Comparison of ENCODE assay signal across 15 cellular contexts in the genomic region with DNA sequence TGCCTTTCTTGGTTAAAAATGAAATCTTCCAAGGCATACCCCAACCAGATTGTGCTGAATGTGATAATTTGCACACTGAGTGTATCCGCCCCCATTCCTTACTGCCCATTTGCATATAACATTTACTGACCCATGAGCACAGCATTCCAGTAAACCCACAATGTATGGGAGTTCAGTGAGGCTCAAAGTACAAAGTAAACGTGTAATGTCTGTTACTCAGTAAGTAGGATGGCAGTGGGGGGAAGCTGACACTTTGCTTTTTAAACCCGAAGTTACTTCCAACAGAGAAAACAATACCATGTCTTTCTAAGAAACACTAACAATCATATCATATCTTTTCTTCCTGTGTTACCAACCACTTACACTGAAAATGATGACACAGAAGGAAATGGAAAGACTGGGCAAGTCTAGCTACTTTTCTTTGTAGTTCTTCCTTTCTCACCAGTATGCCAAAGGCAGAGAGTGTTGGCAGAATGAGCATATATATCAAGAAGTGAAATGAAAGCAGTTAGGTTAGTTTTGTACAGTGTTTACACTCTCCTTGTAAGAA. TPM values are rescaled to one million over a fixed set of nuclear protein-coding genes. Genes with fewer than 3 reads are reported as not detected.
DNase-seq lines count a peak whose midpoint lies in the region; ATAC-seq, FAIRE-seq and TF ChIP-seq lines count a peak whose summit lies in the region.
"Had no signal": no experiment of that assay in that cellular context is flagged by ENCODE, and none has a peak within 500 bp of the region (broad histone marks: within the 10 kb centered on the region; RNA-seq: fewer than 3 reads in every experiment).

No MANE protein-coding gene starts in this region.

- BruUV-seq in mammary epithelial cell (replicated peaks; lab: Mats Ljungman, UMichigan): no TSS peak

- H3K27ac Mint-ChIP-seq in activated CD8-positive, alpha-beta T cell treated with anti-CD3 and anti-CD28 coated beads, Interleukin-2, amount 10 ng/mL, durations not matched to agents 7 days and 5 days: no peak overlapping the region
- no peak overlapping the region for H3K27ac Mint-ChIP-seq in CD14-positive monocyte

- peak; percentile 42 for DNase-seq in mammary epithelial cell
- DNase-seq in breast epithelium (ENCODE audit: low spot score in 2 of 2): no peak
- no peak for DNase-seq in activated CD8-positive, alpha-beta T cell treated with anti-CD3 and anti-CD28 coated beads, Interleukin-2, amount 10 ng/mL, durations not matched to agents 7 days and 5 days
- DNase-seq in keratinocyte (ENCODE audit: low read depth, low spot score): no peak
- no peak for DNase-seq in CD14-positive monocyte (ENCODE audit: low spot score)
- no peak for DNase-seq in cerebellum (ENCODE audit: low spot score)
- DNase-seq in 8988T: no peak
- DNase-seq: activated T-cell treated with anti-CD3 and anti-CD28 coated beads, Interleukin-2, amount 50 U/mL, for 4 hours; AML-193; glutamatergic neuron; NCI-H1417; sigmoid colon; T-helper 9 cell had no signal

- H3K4me1 Mint-ChIP-seq in activated CD8-positive, alpha-beta T cell treated with anti-CD3 and anti-CD28 coated beads, Interleukin-2, amount 10 ng/mL, durations not matched to agents 7 days and 5 days (ENCODE audit: low read depth): peaks cover 7% of the 10 kb centered on the region
- no peaks in the 10 kb centered on the region for H3K4me1 Mint-ChIP-seq in CD14-positive monocyte

- H3K4me3 ChIP-seq in mammary epithelial cell (replicated peaks in 1 of 3; ENCODE audit: insufficient read depth in 1 of 3, low read depth in 2 of 3, low read length in 3 of 3): no peak overlapping the region
- no peak overlapping the region for H3K4me3 ChIP-seq in breast epithelium
- H3K4me3 ChIP-seq in keratinocyte (ENCODE audit: control insufficient read depth in 2 of 3, extremely low read depth in 1 of 3, insufficient read depth in 2 of 3, low read depth in 1 of 3, low read length in 3 of 3): no peak overlapping the region
- H3K4me3 ChIP-seq: sigmoid colon had no signal

- H3K4me1 ChIP-seq in mammary epithelial cell (ENCODE audit: insufficient read depth, low read length) (peaks cover 26% of the 10 kb centered on the region), breast epithelium (no peaks in the 10 kb centered on the region), keratinocyte (ENCODE audit: control insufficient read depth, extremely low read depth, insufficient read depth, low read length) (no peaks in the 10 kb centered on the region)
- H3K4me1 ChIP-seq: sigmoid colon had no signal

- no peak overlapping the region for H3K27ac ChIP-seq in mammary epithelial cell (ENCODE audit: insufficient read depth, low read depth, low read length)
- no peak overlapping the region for H3K27ac ChIP-seq in breast epithelium
- no peak overlapping the region for H3K27ac ChIP-seq in keratinocyte (ENCODE audit: control insufficient read depth, insufficient read depth, low read length)
- H3K27ac ChIP-seq: sigmoid colon had no signal

- dilution Hi-C loops in mammary epithelial cell (cut with HindIII; ENCODE audit: low sequenced_read_pairs) (no loop called here), keratinocyte (cut with MboI; ENCODE audit: extremely low pct_ligation_motif_present, low sequenced_read_pairs) (no loop called here)

- H3K9me3 Mint-ChIP-seq in activated CD8-positive, alpha-beta T cell treated with anti-CD3 and anti-CD28 coated beads, Interleukin-2, amount 10 ng/mL, durations not matched to agents 7 days and 5 days (ENCODE audit: insufficient read depth): no peaks in the 10 kb centered on the region
- no peaks in the 10 kb centered on the region for H3K9me3 Mint-ChIP-seq in CD14-positive monocyte
- H3K9me3 Mint-ChIP-seq: activated T-cell treated with anti-CD3 and anti-CD28 coated beads, Interleukin-2, amount 50 U/mL, for 4 hours had no signal

- in situ Hi-C loops in mammary epithelial cell (cut with MboI; ENCODE audit: low sequenced_read_pairs in 2 of 2): no loop called here

- peak; percentile 53 for ATAC-seq in activated CD8-positive, alpha-beta T cell treated with anti-CD3 and anti-CD28 coated beads, Interleukin-2, amount 10 ng/mL, durations not matched to agents 7 days and 5 days
- ATAC-seq in HG02798 (IDR thresholded peaks at IDR 0.05; ENCODE audit: poor library complexity, unreplicated experiment): no peak

- POLR2A ChIA-PET in activated CD8-positive, alpha-beta T cell treated with anti-CD3 and anti-CD28 coated beads, Interleukin-2, amount 10 ng/mL, durations not matched to agents 7 days and 5 days (lab: Charles Lee): no interaction called here

- H3K4me3 Mint-ChIP-seq in activated CD8-positive, alpha-beta T cell treated with anti-CD3 and anti-CD28 coated beads, Interleukin-2, amount 10 ng/mL, durations not matched to agents 7 days and 5 days: no peak overlapping the region
- no peak overlapping the region for H3K4me3 Mint-ChIP-seq in CD14-positive monocyte
- H3K4me3 Mint-ChIP-seq: activated T-cell treated with anti-CD3 and anti-CD28 coated beads, Interleukin-2, amount 50 U/mL, for 4 hours had no signal

- CTCF ChIA-PET in mammary epithelial cell (lab: Charles Lee; ENCODE audit: low non-redundant PET): no interaction called here
- CTCF ChIA-PET in activated CD8-positive, alpha-beta T cell treated with anti-CD3 and anti-CD28 coated beads, Interleukin-2, amount 10 ng/mL, durations not matched to agents 7 days and 5 days (lab: Charles Lee): no interaction called here

- H3K4me2 ChIP-seq in mammary epithelial cell (ENCODE audit: insufficient read depth, low read depth, low read length) (peak overlapping the region; percentile 26), keratinocyte (ENCODE audit: control insufficient read depth, extremely low read depth, insufficient read depth, low read depth, low read length) (no peak overlapping the region)

- intact Hi-C loops in mammary epithelial cell (cut with micrococcal nuclease) (no loop called here), breast epithelium (cut with DNase I; ENCODE audit: low total_unique reads) (loop anchor here (10.0 kb wide), 1 partner anchor 62 kb away; no protein-coding TSS in a partner anchor), CD14-positive monocyte (cut with micrococcal nuclease) (no loop called here)

- no peaks in the 10 kb centered on the region for H3K36me3 ChIP-seq in mammary epithelial cell (ENCODE audit: insufficient read depth, low read length)
- H3K36me3 ChIP-seq in breast epithelium: no peaks in the 10 kb centered on the region
- no peaks in the 10 kb centered on the region for H3K36me3 ChIP-seq in keratinocyte (ENCODE audit: control insufficient read depth in 2 of 2, extremely low read depth in 1 of 2, insufficient read depth in 2 of 2, low read length in 2 of 2)
- H3K36me3 ChIP-seq: sigmoid colon had no signal

- no peaks in the 10 kb centered on the region for H3K9me1 ChIP-seq in keratinocyte (ENCODE audit: control insufficient read depth, extremely low read depth, insufficient read depth, low read length)

- no peaks in the 10 kb centered on the region for H3K79me2 ChIP-seq in mammary epithelial cell (ENCODE audit: insufficient read depth, low read length)
- H3K79me2 ChIP-seq in keratinocyte (ENCODE audit: control insufficient read depth, insufficient read depth, low read length): no peaks in the 10 kb centered on the region

- H3K27me3 ChIP-seq in mammary epithelial cell (ENCODE audit: insufficient read depth, low read length): no peaks in the 10 kb centered on the region
- H3K27me3 ChIP-seq in breast epithelium: no peaks in the 10 kb centered on the region
- H3K27me3 ChIP-seq in keratinocyte (ENCODE audit: control insufficient read depth, extremely low read depth, insufficient read depth, low read length): no peaks in the 10 kb centered on the region
- H3K27me3 ChIP-seq: sigmoid colon had no signal

- FAIRE-seq in keratinocyte (lab: Jason Lieb, UNC): no peak
- FAIRE-seq: colon had no signal

- H2AFZ ChIP-seq in mammary epithelial cell (ENCODE audit: low read depth, low read length) (peak overlapping the region; percentile 70), keratinocyte (ENCODE audit: control insufficient read depth, low read length) (peak overlapping the region; percentile 45)

- H3K9me3 ChIP-seq in mammary epithelial cell (replicated peaks; ENCODE audit: insufficient read depth, low read length): no peaks in the 10 kb centered on the region
- H3K9me3 ChIP-seq in breast epithelium: no peaks in the 10 kb centered on the region
- H3K9me3 ChIP-seq in keratinocyte (ENCODE audit: control insufficient read depth, low read depth, low read length): no peaks in the 10 kb centered on the region
- H3K9me3 ChIP-seq: sigmoid colon had no signal

- H3K9ac ChIP-seq in mammary epithelial cell (ENCODE audit: insufficient read depth, low read length) (no peak overlapping the region), keratinocyte (ENCODE audit: control insufficient read depth, extremely low read depth, insufficient read depth, low read length) (no peak overlapping the region)

- H4K20me1 ChIP-seq in mammary epithelial cell (ENCODE audit: insufficient read depth, low read length) (no peaks in the 10 kb centered on the region), keratinocyte (ENCODE audit: control insufficient read depth, extremely low read depth, insufficient read depth, low read length) (no peaks in the 10 kb centered on the region)

- whole genome bisulfite sequencing in mammary epithelial cell (ENCODE audit: low coverage, missing lambda C conversion rate): 35% methylated on average over 3 of the region's 3 CpGs

- TF ChIP-seq POLR2A in breast epithelium (IDR thresholded peaks at IDR 0.05): no peak

- peaks cover 2% of the 10 kb centered on the region for H3K27me3 Mint-ChIP-seq in activated CD8-positive, alpha-beta T cell treated with anti-CD3 and anti-CD28 coated beads, Interleukin-2, amount 10 ng/mL, durations not matched to agents 7 days and 5 days (ENCODE audit: low read depth)
- H3K27me3 Mint-ChIP-seq in CD14-positive monocyte (ENCODE audit: low read depth in 3 of 3): peaks cover 0 to 1% (median 0%) of the 10 kb centered on the region in 3 donors

- H3K36me3 Mint-ChIP-seq in activated CD8-positive, alpha-beta T cell treated with anti-CD3 and anti-CD28 coated beads, Interleukin-2, amount 10 ng/mL, durations not matched to agents 7 days and 5 days (ENCODE audit: low read depth): no peaks in the 10 kb centered on the region
- H3K36me3 Mint-ChIP-seq in CD14-positive monocyte: no peaks in the 10 kb centered on the region

- no peak for TF ChIP-seq CTCF in mammary epithelial cell (conservative IDR thresholded peaks at IDR 0.05 in 1 of 2, IDR thresholded peaks at IDR 0.05 in 1 of 2; ENCODE audit: extremely low read depth in 1 of 2, insufficient read depth in 1 of 2, low read depth in 1 of 2, low read length in 2 of 2)
- TF ChIP-seq CTCF in breast epithelium (IDR thresholded peaks at IDR 0.05): no peak
- TF ChIP-seq CTCF in keratinocyte (optimal IDR thresholded peaks at IDR 0.05 in 1 of 3, IDR thresholded peaks at IDR 0.05 in 1 of 3, conservative IDR thresholded peaks at IDR 0.05 in 1 of 3; ENCODE audit: extremely low read depth in 1 of 3, insufficient read depth in 2 of 3, low read length in 3 of 3): no peak
- no peak for TF ChIP-seq CTCF in CD14-positive monocyte (IDR thresholded peaks at IDR 0.05)

RNA-seq across cellular contexts. Expression of a gene that starts 27.1 kb away (rescaled TPM):
- total RNA-seq in mammary epithelial cell (10 to 100 TPM in 1 of 2 donors, under 1 TPM in 1; 0.73 to 40.0 TPM), breast epithelium (10 to 100 TPM in 1 of 3 donors, 1 to 10 TPM in 1, not detected in 1; 2.6 to 11.6 TPM), cerebellum (2.4 TPM)
- polyA plus RNA-seq in mammary epithelial cell (1.5 TPM), keratinocyte (0.31 to 0.63 TPM (median 0.32 TPM) in 3 replicates), CD14-positive monocyte (not detected)
- polyA minus RNA-seq in mammary epithelial cell (not detected), keratinocyte (not detected in 3 replicates)
- not detected for total RNA-seq in activated CD8-positive, alpha-beta T cell treated with anti-CD3 and anti-CD28 coated beads, Interleukin-2, amount 10 ng/mL, durations not matched to agents 7 days and 5 days
- not detected for polyA plus RNA-seq in keratinocyte (2011; ENCODE audit: low read depth)
- 0.22 and 0.23 TPM in 2 replicates for polyA plus RNA-seq in keratinocyte (2011; cell fraction: cytosol; rRNA removed)
- 0.16 and 0.22 TPM in 2 replicates for polyA plus RNA-seq in keratinocyte (2011; cell fraction: nucleus; rRNA removed)
- polyA plus RNA-seq in keratinocyte (2012; ENCODE audit: low replicate concordance): 0.15 TPM in 1 of 2 replicates, not detected in the other
- polyA minus RNA-seq in keratinocyte (2011; cell fraction: cytosol; rRNA and poly(A)+ RNA removed): not detected
- not detected in 2 replicates for polyA minus RNA-seq in keratinocyte (2011; cell fraction: nucleus; rRNA and poly(A)+ RNA removed)
- total RNA-seq: activated T-cell treated with anti-CD3 and anti-CD28 coated beads, Interleukin-2, amount 50 U/mL, for 4 hours had no signal

RNA-seq across cellular contexts. Expression of a gene that starts 34.0 kb away (rescaled TPM):
- total RNA-seq in mammary epithelial cell (not detected), breast epithelium (not detected), cerebellum (not detected)
- polyA plus RNA-seq in mammary epithelial cell (not detected), keratinocyte (not detected in 3 replicates), CD14-positive monocyte (not detected)
- polyA minus RNA-seq in mammary epithelial cell (not detected), keratinocyte (not detected in 3 replicates)
- total RNA-seq in activated CD8-positive, alpha-beta T cell treated with anti-CD3 and anti-CD28 coated beads, Interleukin-2, amount 10 ng/mL, durations not matched to agents 7 days and 5 days: not detected
- polyA plus RNA-seq in keratinocyte (2011; ENCODE audit: low read depth): not detected
- not detected in 2 replicates for polyA plus RNA-seq in keratinocyte (2011; cell fraction: cytosol; rRNA removed)
- not detected in 2 replicates for polyA plus RNA-seq in keratinocyte (2011; cell fraction: nucleus; rRNA removed)
- polyA plus RNA-seq in keratinocyte (2012; ENCODE audit: low replicate concordance): not detected in 2 replicates
- polyA minus RNA-seq in keratinocyte (2011; cell fraction: cytosol; rRNA and poly(A)+ RNA removed): not detected
- polyA minus RNA-seq in keratinocyte (2011; cell fraction: nucleus; rRNA and poly(A)+ RNA removed): not detected in 2 replicates
- total RNA-seq: activated T-cell treated with anti-CD3 and anti-CD28 coated beads, Interleukin-2, amount 50 U/mL, for 4 hours; sigmoid colon had no signal
- polyA plus RNA-seq: sigmoid colon had no signal
